29 cellular contexts compared by ENCODE assay signal in genomic region chr1:66968574-66968973, GRCh38.
"Had no signal": no experiment of that assay in that cellular context is flagged by ENCODE, and none has a peak within 500 bp of the region (broad histone marks: within the 10 kb centered on the region; RNA-seq: fewer than 3 reads in every experiment).

No MANE protein-coding gene starts in this region.

- H3K9me3 ChIP-seq: adrenal gland, body of pancreas, mucosa of descending colon, neutrophil, ovary, prostate gland, testis had no signal

- ATAC-seq: activated CD4-positive, CD25-positive, alpha-beta regulatory T cell treated with anti-CD3 and anti-CD28 coated beads, Interleukin-2, amount 50 U/mL, for 24 hours; body of pancreas; esophagus mucosa; mucosa of descending colon; sciatic nerve; stimulated activated naive CD8-positive, alpha-beta T cell treated with anti-CD3 and anti-CD28 coated beads, Interleukin-15, Interleukin-2, amounts not matched to agents 100 U/mL and 50 U/mL, for 24 hours had no signal

- H3K27me3 Mint-ChIP-seq: activated CD4-positive, alpha-beta T cell treated with anti-CD3 and anti-CD28 coated beads, Interleukin-2, amount 10 ng/mL, durations not matched to agents 24 days and 14 days had no signal

- H3K36me3 ChIP-seq: ovary, prostate gland had no signal

- H3K27me3 ChIP-seq: adrenal gland, body of pancreas, neutrophil, ovary, testis had no signal

- H3K4me1 ChIP-seq: body of pancreas, left ventricle myocardium inferior, prostate gland, testis had no signal

- H3K27ac ChIP-seq: adrenal gland, body of pancreas, left ventricle myocardium inferior, neutrophil, ovary, prostate gland, skin epidermis, testis, WERI-Rb-1 had no signal

- H3K4me1 Mint-ChIP-seq: endodermal cell, nephron progenitor cell had no signal

- DNase-seq: activated CD4-positive, alpha-beta T cell treated with anti-CD3 and anti-CD28 coated beads, Interleukin-2, amount 10 ng/mL, durations not matched to agents 24 days and 14 days; activated gamma-delta T cell; activated naive CD4-positive, alpha-beta T cell treated with anti-CD3 and anti-CD28 coated beads, Interleukin-2, amount 50 U/mL, for 16 hours; adrenal gland; aorta; body of pancreas; cerebellar nuclear complex; cortex of kidney; endodermal cell; left ventricle myocardium inferior; mucosa of descending colon; nephron progenitor cell; ovary; retina; stimulated activated CD4-positive, alpha-beta T cell treated with anti-CD3 and anti-CD28 coated beads, Interleukin-12 subunit alpha, Interleukin-12 subunit beta, amount 100 ng/mL, for 4 hours; stimulated activated CD4-positive, alpha-beta T cell treated with anti-CD3 and anti-CD28 coated beads, Interleukin-4, amount 100 ng/mL, for 1 hour; stimulated activated naive CD8-positive, alpha-beta T cell treated with anti-CD3 and anti-CD28 coated beads, Interleukin-15, Interleukin-2, amounts not matched to agents 100 U/mL and 50 U/mL, for 24 hours; T-helper 9 cell; testis; trophoblast cell; WERI-Rb-1 had no signal

- H3K4me3 Mint-ChIP-seq: activated CD4-positive, alpha-beta T cell treated with anti-CD3 and anti-CD28 coated beads, Interleukin-2, amount 10 ng/mL, durations not matched to agents 24 days and 14 days; activated T-helper 1 cell treated with anti-CD3 and anti-CD28 coated beads, Interleukin-12 subunit alpha, Interleukin-12 subunit beta, Interleukin-2, Interleukin-4 antibody, amounts not matched to agents 30 ng/mL and 10 ng/mL and 1 ng/mL, durations not matched to agents 14 hours and 24 hours and 36 hours; endodermal cell; nephron progenitor cell had no signal

- H3K27ac Mint-ChIP-seq: activated CD4-positive, alpha-beta T cell treated with anti-CD3 and anti-CD28 coated beads, Interleukin-2, amount 10 ng/mL, durations not matched to agents 24 days and 14 days; activated T-helper 1 cell treated with anti-CD3 and anti-CD28 coated beads, Interleukin-12 subunit alpha, Interleukin-12 subunit beta, Interleukin-2, Interleukin-4 antibody, amounts not matched to agents 30 ng/mL and 10 ng/mL and 1 ng/mL, durations not matched to agents 14 hours and 24 hours and 36 hours; endodermal cell; nephron progenitor cell had no signal

- H3K4me3 ChIP-seq: adrenal gland, body of pancreas, left ventricle myocardium inferior, lung, mucosa of descending colon, ovary, prostate gland, skin epidermis, testis had no signal
